30 cellular contexts compared by ENCODE assay signal in genomic region chr10:133056651-133057178, GRCh38. TPM values are rescaled to one million over a fixed set of nuclear protein-coding genes. Genes with fewer than 3 reads are reported as not detected.
"Had no signal": no experiment of that assay in that cellular context is flagged by ENCODE, and none has a peak within 500 bp of the region (broad histone marks: within the 10 kb centered on the region; RNA-seq: fewer than 3 reads in every experiment).

No MANE protein-coding gene starts in this region.

- H3K36me3 ChIP-seq: esophagus squamous epithelium, heart right ventricle, left ventricle myocardium inferior, lower lobe of right lung, suprapubic skin, transverse colon, upper lobe of right lung, uterus had no signal

- H3K36me3 Mint-ChIP-seq: natural killer cell had no signal

- DNase-seq: dermis blood vessel endothelial cell; effector memory CD8-positive, alpha-beta T cell; esophagus squamous epithelium; foreskin melanocyte; glutamatergic neuron; heart right ventricle; hippocampal formation; left colon; left ventricle myocardium inferior; lower lobe of right lung; natural killer cell; stimulated activated CD4-positive, alpha-beta T cell treated with anti-CD3 and anti-CD28 coated beads, Interleukin-12 subunit alpha, Interleukin-12 subunit beta, amount 100 ng/mL, for 4 hours; stimulated activated CD4-positive, alpha-beta T cell treated with anti-CD3 and anti-CD28 coated beads, Interleukin-1b, Interleukin-23, amount 100 ng/mL, for 48 hours; stimulated activated CD4-positive, alpha-beta T cell treated with anti-CD3 and anti-CD28 coated beads, Interleukin-4, amount 100 ng/mL, for 1 hour; stimulated activated CD8-positive, alpha-beta memory T cell treated with anti-CD3 and anti-CD28 coated beads, Interleukin-4, amount 100 ng/mL, for 48 hours; transverse colon; upper lobe of right lung; uterus had no signal

- H3K9me3 ChIP-seq: esophagus squamous epithelium, heart right ventricle, left ventricle myocardium inferior, lower lobe of right lung, suprapubic skin, transverse colon, upper lobe of right lung, uterus had no signal

- H3K4me3 Mint-ChIP-seq: stimulated activated naive CD8-positive, alpha-beta T cell treated with anti-CD3 and anti-CD28 coated beads, Interleukin-15, Interleukin-2, amounts not matched to agents 100 ng/mL and 50 ng/mL, for 24 hours had no signal

- H3K4me3 ChIP-seq: coronary artery, esophagus squamous epithelium, heart right ventricle, left ventricle myocardium inferior, lower lobe of right lung, smooth muscle cell, suprapubic skin, transverse colon, upper lobe of right lung, uterus had no signal

- H3K27ac ChIP-seq: coronary artery, esophagus squamous epithelium, heart right ventricle, left ventricle myocardium inferior, lower lobe of right lung, parathyroid adenoma, suprapubic skin, transverse colon, upper lobe of right lung, uterus had no signal

- H3K27ac Mint-ChIP-seq: effector memory CD8-positive, alpha-beta T cell; progenitor cell of endocrine pancreas; stimulated activated naive CD8-positive, alpha-beta T cell treated with anti-CD3 and anti-CD28 coated beads, Interleukin-15, Interleukin-2, amounts not matched to agents 100 ng/mL and 50 ng/mL, for 24 hours had no signal

- H3K4me1 ChIP-seq: left ventricle myocardium inferior, lower lobe of right lung, parathyroid adenoma, suprapubic skin, transverse colon, upper lobe of right lung, uterus had no signal

- H3K27me3 ChIP-seq: upper lobe of right lung, uterus had no signal

- H3K9ac ChIP-seq: parathyroid adenoma had no signal

- H3K9me3 Mint-ChIP-seq: effector memory CD8-positive, alpha-beta T cell; natural killer cell; stimulated activated naive CD8-positive, alpha-beta T cell treated with anti-CD3 and anti-CD28 coated beads, Interleukin-15, Interleukin-2, amounts not matched to agents 100 ng/mL and 50 ng/mL, for 24 hours had no signal

- FAIRE-seq: endometrium, islet of Langerhans had no signal

- ATAC-seq: effector memory CD8-positive, alpha-beta T cell; heart right ventricle; left colon; natural killer cell; sciatic nerve; upper lobe of right lung had no signal

- H3K79me2 ChIP-seq: parathyroid adenoma had no signal

- H2AFZ ChIP-seq: parathyroid adenoma had no signal

- H3K4me2 ChIP-seq: smooth muscle cell had no signal

RNA-seq across cellular contexts. Expression of gene ADGRA1, which starts 31.0 kb away (rescaled TPM):
- total RNA-seq: dermis blood vessel endothelial cell, esophagus squamous epithelium, kidney epithelial cell, left colon, left ventricle myocardium inferior, mesenteric fat pad, natural killer cell, osteoblast, smooth muscle cell, suprapubic skin, upper lobe of right lung had no signal
- polyA plus RNA-seq: smooth muscle cell had no signal
